ENCODE assay signal across 26 cellular contexts in genomic region chr9:113148996-113149960, GRCh38. TPM values are rescaled to one million over a fixed set of nuclear protein-coding genes. Genes with fewer than 3 reads are reported as not detected.
A peak's percentile ranks its signal among the peaks of the same experiment; 100 is the strongest.
DNase-seq lines count a peak whose midpoint lies in the region; ATAC-seq, FAIRE-seq and TF ChIP-seq lines count a peak whose summit lies in the region.
"Had no signal": no experiment of that assay in that cellular context is flagged by ENCODE, and none has a peak within 500 bp of the region (broad histone marks: within the 10 kb centered on the region; RNA-seq: fewer than 3 reads in every experiment).

No MANE protein-coding gene starts in this region.

- no peak for TF ChIP-seq POLR2A in K562 (conservative IDR thresholded peaks at IDR 0.05)

- intact Hi-C loops in K562 (cut with micrococcal nuclease) = no loop called here

- TF ChIP-seq CTCF in K562 (IDR thresholded peaks at IDR 0.05 in 2 of 3, conservative IDR thresholded peaks at IDR 0.05 in 1 of 3; ENCODE audit: insufficient read depth in 2 of 3, low read depth in 1 of 3, low read length in 3 of 3) (peak in 1 of 3 experiments; percentile 21; a peak in 1 of 6 replicates), osteoblast (IDR thresholded peaks at IDR 0.05; ENCODE audit: extremely low read depth, low read depth, low read length) (no peak)

- FAIRE-seq in K562 (lab: Jason Lieb, UNC) = no peak
- FAIRE-seq: astrocyte, endothelial cell of umbilical vein, GM18507 had no signal

- 42% methylated on average over 13 of the region's 14 CpGs for WGBS in K562 (ENCODE audit: insufficient coverage, low coverage, missing lambda C conversion rate)

- CTCF ChIA-PET in K562 (lab: Yijun Ruan, JAX; ENCODE audit: low intra/inter-chr PET ratio) = no interaction called here

- in situ Hi-C loops in K562 (cut with MboI) = no loop called here

- no peaks in the 10 kb centered on the region for H3K79me2 ChIP-seq in K562 (ENCODE audit: control insufficient read depth, insufficient read depth, low read length)
- peaks cover 21% of the 10 kb centered on the region for H3K79me2 ChIP-seq in osteoblast (ENCODE audit: insufficient read depth, low read length)

- H3K36me3 ChIP-seq in K562 (ENCODE audit: control insufficient read depth, insufficient read depth, low read length) (no peaks in the 10 kb centered on the region), osteoblast (ENCODE audit: insufficient read depth, low read length) (no peaks in the 10 kb centered on the region)
- H3K36me3 ChIP-seq: upper lobe of left lung, WERI-Rb-1 had no signal

- BruUV-seq in K562 (replicated peaks; lab: Mats Ljungman, UMichigan) = no TSS peak

- H3K4me3 ChIP-seq in K562 (no peak overlapping the region), osteoblast (ENCODE audit: insufficient read depth, low read length) (no peak overlapping the region)

- DNase-seq in SKM-1 treated with dmso at 0.1 percent for 144 hours (lab: John Stamatoyannopoulos, UW; ENCODE audit: unreplicated experiment) (peak; percentile 16), SKM-1 (lab: John Stamatoyannopoulos, UW; ENCODE audit: unreplicated experiment) (no peak), NOMO-1 treated with DMSO at 0.1 percent for 48 hours (lab: John Stamatoyannopoulos, UW; ENCODE audit: unreplicated experiment) (peak; percentile 41), K562 (ENCODE audit: extremely low read depth in 1 of 4, low spot score in 3 of 4) (no peak), substantia nigra (lab: John Stamatoyannopoulos, UW) (no peak), NCI-H2227 treated with DMSO at 0.1 percent for 48 hours (lab: John Stamatoyannopoulos, UW) (no peak), osteoblast (ENCODE audit: insufficient read length, low spot score, missing footprints) (no peak)
- DNase-seq: activated CD4-positive, alpha-beta T cell treated with anti-CD3 and anti-CD28 coated beads, Interleukin-2, amount 10 ng/mL, durations not matched to agents 24 days and 14 days; activated CD8-positive, alpha-beta memory T cell treated with anti-CD3 and anti-CD28 coated beads, Interleukin-2, amount 10 ng/mL, durations not matched to agents 7 days and 5 days; activated naive CD8-positive, alpha-beta T cell treated with anti-CD3 and anti-CD28 coated beads for 36 hours; central memory CD4-positive, alpha-beta T cell; GDM1; GOT3; Kasumi-1; NCI-H1092 treated with DMSO at 0.1 percent for 48 hours; NCI-H187 treated with DMSO at 0.1 percent for 48 hours; psoas muscle; stimulated activated CD8-positive, alpha-beta memory T cell treated with anti-CD3 and anti-CD28 coated beads, Interleukin-4, amount 100 ng/mL, for 48 hours; T-helper 1 cell; upper lobe of left lung; WERI-Rb-1 had no signal

- H3K4me2 ChIP-seq in K562 (ENCODE audit: insufficient read depth, low read length) = no peak overlapping the region
- no peak overlapping the region for H3K4me2 ChIP-seq in osteoblast (ENCODE audit: insufficient read depth, low read length)

- no peak overlapping the region for H3K9ac ChIP-seq in K562 (ENCODE audit: insufficient read depth in 1 of 2, low read depth in 2 of 2, low read length in 2 of 2)

- no peak for TF ChIP-seq RAD21 in K562 (CRISPR knock-in tag; conservative IDR thresholded peaks at IDR 0.05 in 1 of 2, IDR thresholded peaks at IDR 0.05 in 1 of 2)

- no peak overlapping the region for H3K27ac ChIP-seq in K562 (ENCODE audit: extremely low read depth, low read depth, low read length)
- peak overlapping the region; percentile 74 for H3K27ac ChIP-seq in substantia nigra (ENCODE audit: low read depth, low read length, poor library complexity, severe bottlenecking)
- H3K27ac ChIP-seq in osteoblast (ENCODE audit: low read depth, low read length) = no peak overlapping the region
- H3K27ac ChIP-seq: psoas muscle, WERI-Rb-1 had no signal

- no peaks in the 10 kb centered on the region for H3K9me1 ChIP-seq in K562 (ENCODE audit: control insufficient read depth, insufficient read depth, low read length)

- H3K27me3 ChIP-seq in K562 (ENCODE audit: control insufficient read depth in 2 of 2, insufficient read depth in 2 of 2, low read length in 2 of 2) (peaks cover 13 to 15% of the 10 kb centered on the region in 2 experiments; a peak in 3 of 5 replicates), osteoblast (ENCODE audit: insufficient read depth, low read length) (peaks cover 17% of the 10 kb centered on the region)
- H3K27me3 ChIP-seq: upper lobe of left lung had no signal

- no peak for TF ChIP-seq EP300 in K562 (IDR thresholded peaks at IDR 0.05; ENCODE audit: low read length)

- ATAC-seq in K562 (no peak), GM21717 (IDR thresholded peaks at IDR 0.05; ENCODE audit: unreplicated experiment) (no peak)
- ATAC-seq: activated CD8-positive, alpha-beta memory T cell treated with anti-CD3 and anti-CD28 coated beads, Interleukin-2, amount 10 ng/mL, durations not matched to agents 7 days and 5 days; psoas muscle had no signal

- H3K9me3 ChIP-seq in K562 (replicated peaks; ENCODE audit: control insufficient read depth, insufficient read depth, low read depth, low read length) = no peaks in the 10 kb centered on the region; the same call in 1 of the 2 replicates
- H3K9me3 ChIP-seq in osteoblast (ENCODE audit: low read depth, low read length) = no peaks in the 10 kb centered on the region
- H3K9me3 ChIP-seq: neutrophil, psoas muscle, upper lobe of left lung had no signal

- POLR2A ChIA-PET in K562 (lab: Yijun Ruan, JAX) = interaction anchor here (1.2 kb wide), 2 partner anchors 13 to 72 kb away, joined by 3 read pairs; partner anchors contain the start of genes FKBP15 and SLC31A1

- peaks cover 11 to 14% of the 10 kb centered on the region in 2 experiments; a peak in 4 of 5 replicates for H3K4me1 ChIP-seq in K562 (replicated peaks in 1 of 2; ENCODE audit: control insufficient read depth in 2 of 2, insufficient read depth in 2 of 2, low read length in 2 of 2)
- peaks cover 21% of the 10 kb centered on the region for H3K4me1 ChIP-seq in osteoblast (ENCODE audit: insufficient read depth, low read length)

- H2AFZ ChIP-seq in K562 (ENCODE audit: low read depth, low read length) (no peak overlapping the region), osteoblast (ENCODE audit: low read length) (no peak overlapping the region)

- H4K20me1 ChIP-seq in K562 (replicated peaks; ENCODE audit: control insufficient read depth, insufficient read depth, low read length) = no peaks in the 10 kb centered on the region
- no peaks in the 10 kb centered on the region for H4K20me1 ChIP-seq in osteoblast (ENCODE audit: insufficient read depth, low read length)

TF ChIP-seq in K562, 482 proteins besides CTCF, POLR2A, EP300 and RAD21 (continues in another document):
- no peak for TF ChIP-seq ETV1 (tag; conservative IDR thresholded peaks at IDR 0.05; ENCODE audit: low read depth)
- TF ChIP-seq ZNF280A (IDR thresholded peaks at IDR 0.05; ENCODE audit: low read depth, partially characterized antibody) = no peak

RNA-seq across cellular contexts. Expression of gene SLC31A2, which starts 1.5 kb away (rescaled TPM):
- 5.2 and 7.8 TPM in 2 replicates for total RNA-seq in K562 (2011; cell fraction: chromatin; rRNA removed; ENCODE audit: low replicate concordance)
- 7.8 and 9.8 TPM in 2 replicates for total RNA-seq in K562 (2011; cell fraction: nucleolus; rRNA removed)
- total RNA-seq in K562 (2011; cell fraction: nucleoplasm; rRNA removed) = 5.3 and 11.9 TPM in 2 replicates
- total RNA-seq in K562 (2014; rRNA removed) = 1.5 and 2.0 TPM in 2 replicates
- 2.5 and 2.7 TPM in 2 replicates for total RNA-seq in K562 (2014; rRNA removed; fragmentation: Illumina TruSeq; extraction: Trizol)
- total RNA-seq in K562 (2015; rRNA removed; fragmentation: Illumina TruSeq; extraction: Trizol) = 2.6 and 3.5 TPM in 2 replicates
- 2.2 and 2.3 TPM in 2 replicates for total RNA-seq in K562 (2021)
- 2.8 and 4.3 TPM in 2 replicates for polyA plus RNA-seq in K562 (2011; rRNA removed)
- polyA plus RNA-seq in K562 (2011; cell fraction: cytosol; rRNA removed) = 3.8 and 6.4 TPM in 2 replicates
- 3.0 and 4.7 TPM in 2 replicates for polyA plus RNA-seq in K562 (2011; cell fraction: nucleus; rRNA removed)
- polyA plus RNA-seq in K562 (2012) = 2.1 and 2.4 TPM in 2 replicates
- polyA plus RNA-seq in K562 (2014; fragmentation: Illumina TruSeq; extraction: Trizol) = 2.3 and 2.5 TPM in 2 replicates
- polyA plus RNA-seq in K562 (2014; fragmentation: Nextera tagmentation; extraction: Ambion mirVana) = 1 to 10 TPM; 1.5 to 2.2 TPM
- polyA plus RNA-seq in K562 (2014; rRNA removed) = 2.2 and 3.6 TPM in 2 replicates
- 2.9 and 4.3 TPM in 2 replicates for polyA minus RNA-seq in K562 (2011; rRNA and poly(A)+ RNA removed)
- polyA minus RNA-seq in K562 (2011; cell fraction: cytosol; rRNA and poly(A)+ RNA removed) = 0.57 TPM in 1 of 2 replicates, not detected in the other
- polyA minus RNA-seq in K562 (2011; cell fraction: nucleus; rRNA and poly(A)+ RNA removed) = 4.6 and 5.8 TPM in 2 replicates
- 23.0 and 24.6 TPM in 2 replicates for total RNA-seq in osteoblast

Comparison
In these comparisons a context has a peak if more than half of its experiments do, and no peak if none do; other contexts are left out.
1. DNase-seq: peak in SKM-1 treated with dmso at 0.1 percent for 144 hours (single experiment) and NOMO-1 treated with DMSO at 0.1 percent for 48 hours (single experiment); none in SKM-1 (single experiment), K562 (0 of 4), substantia nigra (0 of 49), NCI-H2227 treated with DMSO at 0.1 percent for 48 hours (single experiment) and osteoblast (single experiment).